ENCODE assay signal across 5 cellular contexts in genomic region chr5:101180365-101180764, GRCh38.
A peak's percentile ranks its signal among the peaks of the same experiment; 100 is the strongest.
DNase-seq lines count a peak whose midpoint lies in the region; TF ChIP-seq lines count a peak whose summit lies in the region.
"Not testable (repeated sequence)": the region's sequence is repeated elsewhere in the genome, so short reads cannot be mapped to it uniquely, and the experiment has no call there.

No MANE protein-coding gene starts in this region.

- H3K9me3 Mint-ChIP-seq in H9 (peaks cover 18 to 21% of the 10 kb centered on the region in 2 experiments), endodermal cell (peaks cover 26% of the 10 kb centered on the region), nephron progenitor cell (peaks cover 19% of the 10 kb centered on the region)

- not testable (repeated sequence) for H3K9me3 ChIP-seq in H9 (ENCODE audit: control insufficient read depth, low read depth, low read length)
- peaks cover 36% of the 10 kb centered on the region for H3K9me3 ChIP-seq in endodermal cell (ENCODE audit: control insufficient read depth, low read length)

- H4K5ac ChIP-seq in H9 (ENCODE audit: insufficient read length, low read depth, low read length): not testable (repeated sequence)

- not testable (repeated sequence) for H3K23ac ChIP-seq in H9 (ENCODE audit: insufficient read length, low read depth, low read length)

- H4K20me1 ChIP-seq in H9 (ENCODE audit: control insufficient read depth, insufficient read depth, insufficient read length): not testable (repeated sequence)

- H3K4me3 ChIP-seq in endodermal cell (ENCODE audit: low read length): not testable (repeated sequence)

- not testable (repeated sequence) for H2AFZ ChIP-seq in H9 (ENCODE audit: low read length)

- not testable (repeated sequence) for H3K27ac Mint-ChIP-seq in H9, endodermal cell, nephron progenitor cell

- not testable (repeated sequence) for H3K27ac ChIP-seq in H9 (ENCODE audit: insufficient read length, low read depth, low read length); endodermal cell (ENCODE audit: low read depth, low read length)

- H2BK15ac ChIP-seq in H9 (ENCODE audit: low read depth, low read length): not testable (repeated sequence)

- H3K79me1 ChIP-seq in H9 (ENCODE audit: insufficient read depth, low read depth, low read length, poor library complexity, severe bottlenecking): not testable (repeated sequence)

- not testable (repeated sequence) for H3K14ac ChIP-seq in H9 (ENCODE audit: insufficient read depth, low read length)

- H2BK5ac ChIP-seq in H9 (ENCODE audit: insufficient read length, low read length): not testable (repeated sequence)

- H3K27me3 Mint-ChIP-seq in H9 (ENCODE audit: low read depth); endodermal cell (ENCODE audit: insufficient read depth); nephron progenitor cell (ENCODE audit: low read depth, poor library complexity): not testable (repeated sequence)

- not testable (repeated sequence) for H2BK12ac ChIP-seq in H9 (ENCODE audit: insufficient read length, low read depth, low read length)

- H2AK5ac ChIP-seq in H9 (ENCODE audit: insufficient read length, low read length): not testable (repeated sequence)

- H3K27me3 ChIP-seq in H9 (ENCODE audit: insufficient read depth, low read length); endodermal cell (ENCODE audit: control insufficient read depth, insufficient read depth, low read length, poor library complexity, severe bottlenecking): not testable (repeated sequence)

- TF ChIP-seq CTCF in H9 (conservative IDR thresholded peaks at IDR 0.05); endodermal cell (conservative IDR thresholded peaks at IDR 0.05); nephron progenitor cell (IDR thresholded peaks at IDR 0.05): not testable (repeated sequence)

- H3K18ac ChIP-seq in H9 (ENCODE audit: insufficient read length, low read depth, low read length): not testable (repeated sequence)

- not testable (repeated sequence) for H3K4me1 ChIP-seq in H9 (ENCODE audit: insufficient read depth, low read length); endodermal cell (ENCODE audit: control insufficient read depth, insufficient read depth, low read length)

- not testable (repeated sequence) for H3K79me2 ChIP-seq in H9 (ENCODE audit: insufficient read depth, low read length)

- H3K4me3 Mint-ChIP-seq in H9: peak overlapping the region in 1 of 2 experiments; percentile 49; a peak in 2 of 5 replicates
- H3K4me3 Mint-ChIP-seq in endodermal cell, nephron progenitor cell: not testable (repeated sequence)

- not testable (repeated sequence) for H3K4ac ChIP-seq in H9 (ENCODE audit: low read depth, low read length)

- no CpG with 5 or more reads among the region's 10 CpGs for WGBS in H9 (ENCODE audit: extremely low coverage, insufficient read length, low lambda C conversion rate)
- 76 to 86% methylated on average over 6 to 10 of the region's 10 CpGs for WGBS in endodermal cell (ENCODE audit: insufficient coverage in 1 of 2, insufficient read length in 1 of 2), 2 experiments

- H3K9ac ChIP-seq in H9 (ENCODE audit: extremely low read depth, insufficient read length, low read length); endodermal cell (ENCODE audit: extremely low read depth, low read length, poor library complexity, severe bottlenecking): not testable (repeated sequence)

- not testable (repeated sequence) for H3T11ph ChIP-seq in H9 (ENCODE audit: low read length)

- H4K91ac ChIP-seq in H9 (ENCODE audit: insufficient read length, low read depth, low read length): not testable (repeated sequence)

- H3K36me3 ChIP-seq in endodermal cell (ENCODE audit: control insufficient read depth, insufficient read depth, low read length): not testable (repeated sequence)

- not testable (repeated sequence) for H2BK20ac ChIP-seq in H9 (ENCODE audit: low read depth, low read length, poor library complexity, severe bottlenecking)

- H3K56ac ChIP-seq in H9 (ENCODE audit: insufficient read length, low read depth, low read length): not testable (repeated sequence)

- not testable (repeated sequence) for H4K8ac ChIP-seq in H9 (replicated peaks; ENCODE audit: insufficient read length, low read depth, low read length)

- not testable (repeated sequence) for H3K23me2 ChIP-seq in H9 (ENCODE audit: insufficient read length, low read depth, low read length, poor library complexity, severe bottlenecking)

- DNase-seq in ELF-1 (ENCODE audit: low read depth, low spot score) (peak; percentile 17), H9 (peak; percentile 65), endodermal cell (peak; percentile 70), iPS DF 19.7 (ENCODE audit: low read depth, low spot score) (peak; percentile 3), nephron progenitor cell (peak; percentile 18)

- H3K4me2 ChIP-seq in H9 (ENCODE audit: insufficient read depth, insufficient read length, low read length): not testable (repeated sequence)

- peaks cover 9 to 12% of the 10 kb centered on the region in 2 experiments; a peak in 3 of 4 replicates for H3K4me1 Mint-ChIP-seq in H9
- not testable (repeated sequence) for H3K4me1 Mint-ChIP-seq in endodermal cell, nephron progenitor cell

- peaks cover 6 to 16% (median 8%) of the 10 kb centered on the region in 3 experiments; a peak in 6 of 7 replicates for H3K36me3 Mint-ChIP-seq in H9 (ENCODE audit: insufficient read depth in 1 of 3, low read depth in 3 of 3)
- H3K36me3 Mint-ChIP-seq in endodermal cell (ENCODE audit: low read depth): peaks cover 27% of the 10 kb centered on the region
- not testable (repeated sequence) for H3K36me3 Mint-ChIP-seq in nephron progenitor cell (ENCODE audit: low read depth)

- not testable (repeated sequence) for H2BK120ac ChIP-seq in H9 (ENCODE audit: low read depth, low read length, poor library complexity, severe bottlenecking)

Comparison
In these comparisons a context has a peak if more than half of its experiments do, and no peak if none do; other contexts are left out.
1. DNase-seq: peak in every context shown above with its lines; median percentile 70 in endodermal cell; 65 in H9; 18 in nephron progenitor cell; 17 in ELF-1; 3 in iPS DF 19.7.